Comparison of ENCODE assay signal across 8 cellular contexts in the genomic region with DNA sequence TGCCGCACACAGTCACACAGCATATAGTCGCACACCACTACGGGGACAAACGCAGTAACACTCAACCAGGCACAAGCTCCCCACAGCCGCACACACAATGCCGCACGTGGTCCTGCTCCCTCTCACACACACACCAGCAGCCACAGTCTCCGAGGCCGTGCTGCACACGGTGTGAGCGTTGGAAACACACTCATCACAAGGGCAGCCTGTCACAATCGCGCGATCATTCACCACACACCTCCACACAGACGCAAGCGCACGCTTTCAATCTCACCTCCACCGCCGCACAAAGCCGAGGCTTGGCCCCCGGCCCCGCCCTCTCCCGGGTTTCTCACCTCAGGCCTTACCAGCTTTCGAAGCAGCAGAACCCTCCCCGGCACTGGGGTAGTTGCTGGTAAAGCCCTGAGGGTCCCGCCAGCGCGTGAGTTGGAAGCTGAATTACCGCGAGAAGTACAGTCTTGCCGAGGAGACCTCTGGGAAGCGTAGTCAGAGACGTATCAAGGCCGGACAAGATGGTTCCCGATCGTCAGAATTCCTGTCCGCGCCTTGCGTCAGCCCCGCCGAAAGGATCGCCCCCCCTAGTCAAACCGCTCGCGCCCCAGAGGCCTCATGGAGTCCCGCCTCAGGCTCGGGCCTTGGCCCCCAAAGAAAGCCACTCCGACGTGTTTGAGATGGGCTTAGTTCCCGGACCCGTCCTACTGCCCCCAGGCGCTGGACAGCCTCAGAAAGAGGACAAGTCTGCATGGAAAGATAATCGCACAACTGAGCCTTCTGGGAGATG. TPM values are rescaled to one million over a fixed set of nuclear protein-coding genes. Genes with fewer than 3 reads are reported as not detected.
A peak's percentile ranks its signal among the peaks of the same experiment; 100 is the strongest.
DNase-seq lines count a peak whose midpoint lies in the region; ATAC-seq and TF ChIP-seq lines count a peak whose summit lies in the region.

A gene (minus strand): TSS at position 423 of the 781 bp plus-strand sequence. CDS start 13,004 bp downstream, outside the sequence.

- peaks cover 0 to 25% (median 21%) of the 10 kb centered on the region in 6 donors for H3K4me1 ChIP-seq in spleen

- peak within 1 kb of the TSS; percentile 94 to 97 (median 96) for H3K27ac ChIP-seq in spleen

- peak in 2 of 11 experiments; percentile 8 to 29 for TF ChIP-seq CTCF in spleen (IDR thresholded peaks at IDR 0.05 in 8 of 11, conservative IDR thresholded peaks at IDR 0.05 in 3 of 11)

- peak within 1 kb of the TSS; percentile 97 for H3K27ac Mint-ChIP-seq in central memory CD8-positive, alpha-beta T cell (ENCODE audit: low read depth)

- intact Hi-C loops in spleen (cut with DNase I; ENCODE audit: low total_unique reads) = loop anchor here (5.0 kb wide), 1 partner anchor 72 kb away; a partner anchor contains a TSS

- 0 to 1% (median 1%) methylated on average over 36 to 53 of the region's 53 CpGs for WGBS in spleen, 5 donors

- H3K27me3 ChIP-seq in spleen (replicated peaks in 1 of 7) = no peaks in the 10 kb centered on the region

- H3K4me1 Mint-ChIP-seq in central memory CD8-positive, alpha-beta T cell = peaks cover 32% of the 10 kb centered on the region

- peak in 1 of 3 donors; percentile 17 for TF ChIP-seq POLR2A in spleen (IDR thresholded peaks at IDR 0.05)

- peak; percentile 85 for ATAC-seq in GM18909 (IDR thresholded peaks at IDR 0.05; ENCODE audit: poor library complexity, unreplicated experiment)
- ATAC-seq in HG03159 (IDR thresholded peaks at IDR 0.05; ENCODE audit: unreplicated experiment) = peak; percentile 90
- ATAC-seq in central memory CD8-positive, alpha-beta T cell (replicated peaks; ENCODE audit: extremely low read depth, poor library complexity, severe bottlenecking) = peak; percentile 87

- peaks cover 0 to 43% (median 16%) of the 10 kb centered on the region in 8 donors for H3K9me3 ChIP-seq in spleen

- peaks cover 6% of the 10 kb centered on the region for H3K9me3 Mint-ChIP-seq in central memory CD8-positive, alpha-beta T cell

- peaks cover 11% of the 10 kb centered on the region for H3K36me3 Mint-ChIP-seq in central memory CD8-positive, alpha-beta T cell (ENCODE audit: insufficient read depth)

- DNase-seq in AG08395 (ENCODE audit: low spot score) = peak; percentile 96
- peak; percentile 96 for DNase-seq in NCI-H226
- peak; percentile 87 for DNase-seq in activated CD4-positive, CD25-positive, alpha-beta regulatory T cell treated with anti-CD3 and anti-CD28 coated beads, Interleukin-2, amount 50 U/mL, for 16 hours (ENCODE audit: low read depth, low spot score)
- DNase-seq in central memory CD8-positive, alpha-beta T cell (ENCODE audit: low spot score in 2 of 2) = peak; percentile 83 to 94
- DNase-seq in iris pigment epithelial cell (ENCODE audit: low read depth) = peak; percentile 97
- DNase-seq in spleen = peak; percentile 96

- peak within 1 kb of the TSS; percentile 56 to 83 (median 69) for H3K4me3 ChIP-seq in spleen

- H3K27me3 Mint-ChIP-seq in central memory CD8-positive, alpha-beta T cell = no peaks in the 10 kb centered on the region

- H3K36me3 ChIP-seq in spleen = peaks cover 0 to 15% (median 0%) of the 10 kb centered on the region in 6 donors

- H3K4me3 Mint-ChIP-seq in central memory CD8-positive, alpha-beta T cell = peak within 1 kb of the TSS; percentile 96

RNA-seq across cellular contexts. Expression of the gene that starts here (rescaled TPM):
- 10 to 100 TPM; 14.6 to 24.8 (median 17.5) TPM for total RNA-seq in spleen
- polyA plus RNA-seq in spleen = 1 to 10 TPM; 6.6 to 7.6 (median 7.4) TPM

Comparison
In these comparisons a context has a peak if more than half of its experiments do, and no peak if none do; other contexts are left out.
1. Peak in every context shown above with its lines: DNase-seq, ATAC-seq, H3K4me3 ChIP-seq and H3K27ac ChIP-seq.